ENCODE assay signal across 16 cellular contexts in the genomic region with DNA sequence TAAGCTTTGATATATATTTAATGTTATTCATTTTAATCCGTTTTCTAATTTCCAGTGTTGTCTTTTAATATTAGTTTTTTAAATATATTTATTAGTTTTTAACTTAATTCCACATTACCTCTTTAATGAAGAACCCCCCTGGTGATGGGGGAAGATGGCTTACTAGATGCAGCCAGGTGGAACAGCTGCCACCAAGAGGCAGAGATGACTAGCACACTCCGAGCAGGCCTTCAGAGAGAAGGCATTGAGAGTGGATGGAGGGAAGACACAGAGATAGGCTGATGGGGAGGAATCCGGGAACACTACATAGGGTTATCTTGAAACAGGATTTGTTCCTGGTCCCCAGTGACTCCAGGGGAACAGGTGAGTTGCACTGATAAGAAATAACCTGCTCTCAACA.
"Had no signal": no experiment of that assay in that cellular context is flagged by ENCODE, and none has a peak within 500 bp of the region (broad histone marks: within the 10 kb centered on the region; RNA-seq: fewer than 3 reads in every experiment).

No MANE protein-coding gene starts in this region.

- DNase-seq: activated CD4-positive, alpha-beta T cell treated with anti-CD3 and anti-CD28 coated beads, Interleukin-2, amount 10 ng/mL, durations not matched to agents 7 days and 5 days; activated CD8-positive, alpha-beta T cell treated with anti-CD3 and anti-CD28 coated beads, Interleukin-2, amount 10 ng/mL, durations not matched to agents 7 days and 5 days; activated naive CD4-positive, alpha-beta T cell treated with anti-CD3 and anti-CD28 coated beads for 36 hours; activated T-cell treated with anti-CD3 and anti-CD28 coated beads, Interleukin-2, amount 50 U/mL, for 24 hours; caudate nucleus; foreskin melanocyte; glutamatergic neuron; hypothalamus; immature natural killer cell; left ventricle myocardium superior; stimulated activated CD4-positive, alpha-beta T cell treated with anti-CD3 and anti-CD28 coated beads, Interleukin-2, amount 100 ng/mL, for 24 hours had no signal

- H3K4me3 ChIP-seq: tibial nerve had no signal

- H3K9me3 ChIP-seq: tibial nerve had no signal

- H3K4me1 ChIP-seq: tibial nerve had no signal

- H3K27ac ChIP-seq: epithelial cell of prostate, tibial nerve had no signal

- H3K9me3 Mint-ChIP-seq: activated CD4-positive, alpha-beta T cell treated with anti-CD3 and anti-CD28 coated beads, Interleukin-2, amount 10 ng/mL, durations not matched to agents 7 days and 5 days; activated naive CD4-positive, alpha-beta T cell treated with anti-CD3 and anti-CD28 coated beads for 36 hours; brain had no signal

- H3K27ac Mint-ChIP-seq: activated CD4-positive, alpha-beta T cell treated with anti-CD3 and anti-CD28 coated beads, Interleukin-2, amount 10 ng/mL, durations not matched to agents 7 days and 5 days; activated CD8-positive, alpha-beta T cell treated with anti-CD3 and anti-CD28 coated beads, Interleukin-2, amount 10 ng/mL, durations not matched to agents 7 days and 5 days; activated naive CD4-positive, alpha-beta T cell treated with anti-CD3 and anti-CD28 coated beads for 36 hours; activated T-cell treated with anti-CD3 and anti-CD28 coated beads, Interleukin-2, amount 50 U/mL, for 24 hours; activated T-helper 2 cell treated with anti-CD3 and anti-CD28 coated beads, Interferon-gamma antibody, Interleukin-2, Interleukin-4, amounts not matched to agents 10 μg/mL and 5 μg/mL and 100 μg/mL, durations not matched to agents 14 hours and 24 hours and 36 hours; brain; immature natural killer cell; stimulated activated naive CD8-positive, alpha-beta T cell treated with anti-CD3 and anti-CD28 coated beads, Interleukin-15, Interleukin-2, amounts not matched to agents 100 ng/mL and 50 ng/mL, for 24 hours had no signal

- H3K4me1 Mint-ChIP-seq: activated CD4-positive, alpha-beta T cell treated with anti-CD3 and anti-CD28 coated beads, Interleukin-2, amount 10 ng/mL, durations not matched to agents 7 days and 5 days; brain; immature natural killer cell had no signal

- H3K27me3 Mint-ChIP-seq: activated CD4-positive, alpha-beta T cell treated with anti-CD3 and anti-CD28 coated beads, Interleukin-2, amount 10 ng/mL, durations not matched to agents 7 days and 5 days; activated T-cell treated with anti-CD3 and anti-CD28 coated beads, Interleukin-2, amount 50 U/mL, for 24 hours; brain; stimulated activated naive CD8-positive, alpha-beta T cell treated with anti-CD3 and anti-CD28 coated beads, Interleukin-15, Interleukin-2, amounts not matched to agents 100 ng/mL and 50 ng/mL, for 24 hours had no signal

- H3K4me3 Mint-ChIP-seq: activated CD4-positive, alpha-beta T cell treated with anti-CD3 and anti-CD28 coated beads, Interleukin-2, amount 10 ng/mL, durations not matched to agents 7 days and 5 days; activated CD8-positive, alpha-beta T cell treated with anti-CD3 and anti-CD28 coated beads, Interleukin-2, amount 10 ng/mL, durations not matched to agents 7 days and 5 days; activated naive CD4-positive, alpha-beta T cell treated with anti-CD3 and anti-CD28 coated beads for 36 hours; activated T-cell treated with anti-CD3 and anti-CD28 coated beads, Interleukin-2, amount 50 U/mL, for 24 hours; brain; immature natural killer cell; stimulated activated naive CD8-positive, alpha-beta T cell treated with anti-CD3 and anti-CD28 coated beads, Interleukin-15, Interleukin-2, amounts not matched to agents 100 ng/mL and 50 ng/mL, for 24 hours had no signal

- H3K27me3 ChIP-seq: tibial nerve had no signal

- H3K36me3 ChIP-seq: tibial nerve had no signal

- ATAC-seq: activated CD8-positive, alpha-beta T cell treated with anti-CD3 and anti-CD28 coated beads, Interleukin-2, amount 10 ng/mL, durations not matched to agents 7 days and 5 days; left ventricle myocardium superior had no signal

- H3K36me3 Mint-ChIP-seq: brain, immature natural killer cell had no signal
